In the genomic region with DNA sequence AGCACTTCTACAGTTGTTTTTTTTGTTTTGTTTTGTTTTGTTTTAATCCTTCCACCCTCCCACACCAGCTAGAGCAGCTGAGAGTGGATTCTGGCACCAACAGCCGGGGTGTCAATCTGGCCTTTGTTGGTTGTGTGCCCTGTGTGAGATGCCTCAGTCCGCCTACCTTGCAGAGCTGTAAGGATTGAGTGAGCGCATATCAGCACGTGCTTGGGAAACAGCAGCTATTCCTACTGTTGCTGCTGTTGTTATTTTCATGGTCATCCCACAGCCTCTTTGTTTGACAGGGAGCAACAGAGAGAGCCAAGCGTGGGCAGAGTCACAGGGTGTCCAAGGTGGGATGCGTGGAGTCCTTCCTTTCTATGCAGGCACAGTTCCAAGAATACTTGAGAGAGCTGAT, we compare ENCODE assay signal across 1 cellular context.
TF ChIP-seq lines count a peak whose summit lies in the region.

No MANE protein-coding gene starts in this region.

TF ChIP-seq in HepG2, 621 proteins besides CTCF, POLR2A, EP300 and RAD21 (continued from another document):
- TF ChIP-seq, protein P1, sequence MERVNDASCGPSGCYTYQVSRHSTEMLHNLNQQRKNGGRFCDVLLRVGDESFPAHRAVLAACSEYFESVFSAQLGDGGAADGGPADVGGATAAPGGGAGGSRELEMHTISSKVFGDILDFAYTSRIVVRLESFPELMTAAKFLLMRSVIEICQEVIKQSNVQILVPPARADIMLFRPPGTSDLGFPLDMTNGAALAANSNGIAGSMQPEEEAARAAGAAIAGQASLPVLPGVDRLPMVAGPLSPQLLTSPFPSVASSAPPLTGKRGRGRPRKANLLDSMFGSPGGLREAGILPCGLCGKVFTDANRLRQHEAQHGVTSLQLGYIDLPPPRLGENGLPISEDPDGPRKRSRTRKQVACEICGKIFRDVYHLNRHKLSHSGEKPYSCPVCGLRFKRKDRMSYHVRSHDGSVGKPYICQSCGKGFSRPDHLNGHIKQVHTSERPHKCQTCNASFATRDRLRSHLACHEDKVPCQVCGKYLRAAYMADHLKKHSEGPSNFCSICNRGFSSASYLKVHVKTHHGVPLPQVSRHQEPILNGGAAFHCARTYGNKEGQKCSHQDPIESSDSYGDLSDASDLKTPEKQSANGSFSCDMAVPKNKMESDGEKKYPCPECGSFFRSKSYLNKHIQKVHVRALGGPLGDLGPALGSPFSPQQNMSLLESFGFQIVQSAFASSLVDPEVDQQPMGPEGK (CRISPR knock-in tag; IDR thresholded peaks at IDR 0.05) = no peak
- TF ChIP-seq, protein P2, sequence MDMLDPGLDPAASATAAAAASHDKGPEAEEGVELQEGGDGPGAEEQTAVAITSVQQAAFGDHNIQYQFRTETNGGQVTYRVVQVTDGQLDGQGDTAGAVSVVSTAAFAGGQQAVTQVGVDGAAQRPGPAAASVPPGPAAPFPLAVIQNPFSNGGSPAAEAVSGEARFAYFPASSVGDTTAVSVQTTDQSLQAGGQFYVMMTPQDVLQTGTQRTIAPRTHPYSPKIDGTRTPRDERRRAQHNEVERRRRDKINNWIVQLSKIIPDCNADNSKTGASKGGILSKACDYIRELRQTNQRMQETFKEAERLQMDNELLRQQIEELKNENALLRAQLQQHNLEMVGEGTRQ (IDR thresholded peaks at IDR 0.05; ENCODE audit: low read depth, low read length) = no peak
- TF ChIP-seq, protein P2 (CRISPR knock-in tag; IDR thresholded peaks at IDR 0.05; ENCODE audit: borderline replicate concordance) = no peak
- TF ChIP-seq ZNF24 (IDR thresholded peaks at IDR 0.05) (no peak), ZC3H13 (CRISPR knock-in tag; IDR thresholded peaks at IDR 0.05) (no peak)
- TF ChIP-seq, protein P3, sequence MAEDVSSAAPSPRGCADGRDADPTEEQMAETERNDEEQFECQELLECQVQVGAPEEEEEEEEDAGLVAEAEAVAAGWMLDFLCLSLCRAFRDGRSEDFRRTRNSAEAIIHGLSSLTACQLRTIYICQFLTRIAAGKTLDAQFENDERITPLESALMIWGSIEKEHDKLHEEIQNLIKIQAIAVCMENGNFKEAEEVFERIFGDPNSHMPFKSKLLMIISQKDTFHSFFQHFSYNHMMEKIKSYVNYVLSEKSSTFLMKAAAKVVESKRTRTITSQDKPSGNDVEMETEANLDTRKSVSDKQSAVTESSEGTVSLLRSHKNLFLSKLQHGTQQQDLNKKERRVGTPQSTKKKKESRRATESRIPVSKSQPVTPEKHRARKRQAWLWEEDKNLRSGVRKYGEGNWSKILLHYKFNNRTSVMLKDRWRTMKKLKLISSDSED (CRISPR knock-in tag; IDR thresholded peaks at IDR 0.05) = no peak
- TF ChIP-seq, protein P4, sequence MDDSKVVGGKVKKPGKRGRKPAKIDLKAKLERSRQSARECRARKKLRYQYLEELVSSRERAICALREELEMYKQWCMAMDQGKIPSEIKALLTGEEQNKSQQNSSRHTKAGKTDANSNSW (CRISPR knock-in tag; IDR thresholded peaks at IDR 0.05; ENCODE audit: borderline replicate concordance) = no peak
- TF ChIP-seq, protein P5, sequence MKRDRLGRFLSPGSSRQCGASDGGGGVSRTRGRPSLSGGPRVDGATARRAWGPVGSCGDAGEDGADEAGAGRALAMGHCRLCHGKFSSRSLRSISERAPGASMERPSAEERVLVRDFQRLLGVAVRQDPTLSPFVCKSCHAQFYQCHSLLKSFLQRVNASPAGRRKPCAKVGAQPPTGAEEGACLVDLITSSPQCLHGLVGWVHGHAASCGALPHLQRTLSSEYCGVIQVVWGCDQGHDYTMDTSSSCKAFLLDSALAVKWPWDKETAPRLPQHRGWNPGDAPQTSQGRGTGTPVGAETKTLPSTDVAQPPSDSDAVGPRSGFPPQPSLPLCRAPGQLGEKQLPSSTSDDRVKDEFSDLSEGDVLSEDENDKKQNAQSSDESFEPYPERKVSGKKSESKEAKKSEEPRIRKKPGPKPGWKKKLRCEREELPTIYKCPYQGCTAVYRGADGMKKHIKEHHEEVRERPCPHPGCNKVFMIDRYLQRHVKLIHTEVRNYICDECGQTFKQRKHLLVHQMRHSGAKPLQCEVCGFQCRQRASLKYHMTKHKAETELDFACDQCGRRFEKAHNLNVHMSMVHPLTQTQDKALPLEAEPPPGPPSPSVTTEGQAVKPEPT (CRISPR knock-in tag; IDR thresholded peaks at IDR 0.05; ENCODE audit: low read depth) = no peak
